ENCODE assay signal across 1 cellular context in genomic region chr6:67433124-67433523, GRCh38.
TF ChIP-seq lines count a peak whose summit lies in the region.

No MANE protein-coding gene starts in this region.

TF ChIP-seq in K562, 482 proteins besides CTCF, POLR2A, EP300 and RAD21 (continued from another document and continues in another):
- TF ChIP-seq MED1 (CRISPR knock-in tag; IDR thresholded peaks at IDR 0.05; ENCODE audit: borderline replicate concordance) (no peak), ZBTB9 (CRISPR knock-in tag; IDR thresholded peaks at IDR 0.05) (no peak), NFATC3 (IDR thresholded peaks at IDR 0.05) (no peak), VEZF1 (CRISPR knock-in tag; IDR thresholded peaks at IDR 0.05) (no peak), MGA (IDR thresholded peaks at IDR 0.05) (no peak), E2F3 (CRISPR knock-in tag; IDR thresholded peaks at IDR 0.05) (no peak), PHTF2 (CRISPR knock-in tag; IDR thresholded peaks at IDR 0.05) (no peak), FOXA1 (IDR thresholded peaks at IDR 0.05; ENCODE audit: borderline replicate concordance) (no peak), ZNF589 (CRISPR knock-in tag; IDR thresholded peaks at IDR 0.05; ENCODE audit: low read depth) (0 out of 2 replicates have a peak, but pooled peaks have one; percentile 28), NFYB (IDR thresholded peaks at IDR 0.05; ENCODE audit: extremely low read depth, insufficient read length) (no peak), TEAD4 (IDR thresholded peaks at IDR 0.05; ENCODE audit: low read length) (peak; percentile 20; the same call in 1 of the 2 replicates), TEAD4 (CRISPR knock-in tag; IDR thresholded peaks at IDR 0.05; ENCODE audit: borderline replicate concordance) (no peak), ZNF77 (CRISPR knock-in tag; IDR thresholded peaks at IDR 0.05) (no peak), ARID1B (IDR thresholded peaks at IDR 0.05) (0 out of 2 replicates have a peak, but pooled peaks have one; percentile 16), CXXC5 (CRISPR knock-in tag; IDR thresholded peaks at IDR 0.05) (no peak), HEY1 (CRISPR knock-in tag; IDR thresholded peaks at IDR 0.05; ENCODE audit: borderline replicate concordance) (no peak), ZNF696 (CRISPR knock-in tag; conservative IDR thresholded peaks at IDR 0.05) (no peak), GATAD2B (IDR thresholded peaks at IDR 0.05; ENCODE audit: borderline replicate concordance) (no peak), ATF3 (IDR thresholded peaks at IDR 0.05) (peak; percentile 68), ATF3 (CRISPR knock-in tag; conservative IDR thresholded peaks at IDR 0.05) (no peak), ZFP36 (IDR thresholded peaks at IDR 0.05; ENCODE audit: low read depth, low read length, partially characterized antibody) (no peak), ZNF140 (CRISPR knock-in tag; IDR thresholded peaks at IDR 0.05) (no peak), ATF4 (CRISPR knock-in tag; IDR thresholded peaks at IDR 0.05) (peak; percentile 75; the same call in 1 of the 2 replicates), HMBOX1 (IDR thresholded peaks at IDR 0.05) (0 out of 2 replicates have a peak, but pooled peaks have one; percentile 18), FOXP4 (CRISPR knock-in tag; IDR thresholded peaks at IDR 0.05; ENCODE audit: borderline replicate concordance) (no peak), NR2F6 (CRISPR knock-in tag; IDR thresholded peaks at IDR 0.05) (no peak), PBX2 (CRISPR knock-in tag; IDR thresholded peaks at IDR 0.05; ENCODE audit: low read depth) (no peak), PBX2 (tag; conservative IDR thresholded peaks at IDR 0.05; ENCODE audit: low read depth) (peak; percentile 58), MAFF (IDR thresholded peaks at IDR 0.05; ENCODE audit: low read length) (no peak), TRIM28 (IDR thresholded peaks at IDR 0.05) (no peak), CEBPB (tag; IDR thresholded peaks at IDR 0.05) (peak; percentile 69; the same call in 1 of the 2 replicates), E2F1 (CRISPR knock-in tag; IDR thresholded peaks at IDR 0.05) (no peak)
